1 cellular context compared by ENCODE assay signal in genomic region chr2:74242354-74243071, GRCh38.
TF ChIP-seq lines count a peak whose summit lies in the region.

No MANE protein-coding gene starts in this region.

TF ChIP-seq in K562, 482 proteins besides CTCF, POLR2A, EP300 and RAD21 (continued from another document and continues in another):
- no peak for TF ChIP-seq ARID4B (CRISPR knock-in tag; IDR thresholded peaks at IDR 0.05)
- TF ChIP-seq MAFG (tag; conservative IDR thresholded peaks at IDR 0.05) = no peak
- TF ChIP-seq, protein P1, sequence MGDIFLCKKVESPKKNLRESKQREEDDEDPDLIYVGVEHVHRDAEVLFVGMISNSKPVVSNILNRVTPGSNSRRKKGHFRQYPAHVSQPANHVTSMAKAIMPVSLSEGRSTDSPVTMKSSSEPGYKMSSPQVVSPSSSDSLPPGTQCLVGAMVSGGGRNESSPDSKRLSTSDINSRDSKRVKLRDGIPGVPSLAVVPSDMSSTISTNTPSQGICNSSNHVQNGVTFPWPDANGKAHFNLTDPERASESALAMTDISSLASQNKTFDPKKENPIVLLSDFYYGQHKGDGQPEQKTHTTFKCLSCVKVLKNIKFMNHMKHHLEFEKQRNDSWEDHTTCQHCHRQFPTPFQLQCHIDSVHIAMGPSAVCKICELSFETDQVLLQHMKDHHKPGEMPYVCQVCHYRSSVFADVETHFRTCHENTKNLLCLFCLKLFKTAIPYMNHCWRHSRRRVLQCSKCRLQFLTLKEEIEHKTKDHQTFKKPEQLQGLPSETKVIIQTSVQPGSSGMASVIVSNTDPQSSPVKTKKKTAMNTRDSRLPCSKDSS (IDR thresholded peaks at IDR 0.05; ENCODE audit: low read depth, partially characterized antibody) = no peak
- TF ChIP-seq, protein P2, sequence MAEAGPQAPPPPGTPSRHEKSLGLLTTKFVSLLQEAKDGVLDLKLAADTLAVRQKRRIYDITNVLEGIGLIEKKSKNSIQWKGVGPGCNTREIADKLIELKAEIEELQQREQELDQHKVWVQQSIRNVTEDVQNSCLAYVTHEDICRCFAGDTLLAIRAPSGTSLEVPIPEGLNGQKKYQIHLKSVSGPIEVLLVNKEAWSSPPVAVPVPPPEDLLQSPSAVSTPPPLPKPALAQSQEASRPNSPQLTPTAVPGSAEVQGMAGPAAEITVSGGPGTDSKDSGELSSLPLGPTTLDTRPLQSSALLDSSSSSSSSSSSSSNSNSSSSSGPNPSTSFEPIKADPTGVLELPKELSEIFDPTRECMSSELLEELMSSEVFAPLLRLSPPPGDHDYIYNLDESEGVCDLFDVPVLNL (CRISPR knock-in tag; IDR thresholded peaks at IDR 0.05; ENCODE audit: low read depth) = no peak
- no peak for TF ChIP-seq PYGO2 (tag; IDR thresholded peaks at IDR 0.05)
- no peak for TF ChIP-seq POLR3A (IDR thresholded peaks at IDR 0.05; ENCODE audit: borderline replicate concordance, extremely low read depth, insufficient read depth, insufficient read length)
- TF ChIP-seq NCOA1 (IDR thresholded peaks at IDR 0.05; ENCODE audit: low read depth) = 0 out of 2 replicates have a peak, but pooled peaks have one; percentile 12
- TF ChIP-seq ZBTB49 (CRISPR knock-in tag; IDR thresholded peaks at IDR 0.05; ENCODE audit: borderline replicate concordance) = no peak
- TF ChIP-seq ZNF444 (CRISPR knock-in tag; IDR thresholded peaks at IDR 0.05) = no peak
- TF ChIP-seq ZNF24 (IDR thresholded peaks at IDR 0.05) = no peak
- 0 out of 2 replicates have a peak, but pooled peaks have one; percentile 27 for TF ChIP-seq SMARCC2 (IDR thresholded peaks at IDR 0.05; ENCODE audit: low read depth)
- TF ChIP-seq ASH1L (IDR thresholded peaks at IDR 0.05; ENCODE audit: borderline replicate concordance, low read depth, partially characterized antibody) = no peak
- TF ChIP-seq FUS (optimal IDR thresholded peaks at IDR 0.05; ENCODE audit: low read depth, low read length) = no peak
- TF ChIP-seq ZNF696 (CRISPR knock-in tag; conservative IDR thresholded peaks at IDR 0.05) = no peak
- no peak for TF ChIP-seq IRF2 (CRISPR knock-in tag; IDR thresholded peaks at IDR 0.05)
- no peak for TF ChIP-seq KAT8 (IDR thresholded peaks at IDR 0.05; ENCODE audit: low read depth)
- TF ChIP-seq TCF7 (IDR thresholded peaks at IDR 0.05; ENCODE audit: borderline replicate concordance) = no peak
- TF ChIP-seq NONO (IDR thresholded peaks at IDR 0.05; ENCODE audit: low read depth in 2 of 2, low read length in 1 of 2) = no peak
- TF ChIP-seq BCL6 (CRISPR knock-in tag; IDR thresholded peaks at IDR 0.05) = no peak
- TF ChIP-seq, protein P3, sequence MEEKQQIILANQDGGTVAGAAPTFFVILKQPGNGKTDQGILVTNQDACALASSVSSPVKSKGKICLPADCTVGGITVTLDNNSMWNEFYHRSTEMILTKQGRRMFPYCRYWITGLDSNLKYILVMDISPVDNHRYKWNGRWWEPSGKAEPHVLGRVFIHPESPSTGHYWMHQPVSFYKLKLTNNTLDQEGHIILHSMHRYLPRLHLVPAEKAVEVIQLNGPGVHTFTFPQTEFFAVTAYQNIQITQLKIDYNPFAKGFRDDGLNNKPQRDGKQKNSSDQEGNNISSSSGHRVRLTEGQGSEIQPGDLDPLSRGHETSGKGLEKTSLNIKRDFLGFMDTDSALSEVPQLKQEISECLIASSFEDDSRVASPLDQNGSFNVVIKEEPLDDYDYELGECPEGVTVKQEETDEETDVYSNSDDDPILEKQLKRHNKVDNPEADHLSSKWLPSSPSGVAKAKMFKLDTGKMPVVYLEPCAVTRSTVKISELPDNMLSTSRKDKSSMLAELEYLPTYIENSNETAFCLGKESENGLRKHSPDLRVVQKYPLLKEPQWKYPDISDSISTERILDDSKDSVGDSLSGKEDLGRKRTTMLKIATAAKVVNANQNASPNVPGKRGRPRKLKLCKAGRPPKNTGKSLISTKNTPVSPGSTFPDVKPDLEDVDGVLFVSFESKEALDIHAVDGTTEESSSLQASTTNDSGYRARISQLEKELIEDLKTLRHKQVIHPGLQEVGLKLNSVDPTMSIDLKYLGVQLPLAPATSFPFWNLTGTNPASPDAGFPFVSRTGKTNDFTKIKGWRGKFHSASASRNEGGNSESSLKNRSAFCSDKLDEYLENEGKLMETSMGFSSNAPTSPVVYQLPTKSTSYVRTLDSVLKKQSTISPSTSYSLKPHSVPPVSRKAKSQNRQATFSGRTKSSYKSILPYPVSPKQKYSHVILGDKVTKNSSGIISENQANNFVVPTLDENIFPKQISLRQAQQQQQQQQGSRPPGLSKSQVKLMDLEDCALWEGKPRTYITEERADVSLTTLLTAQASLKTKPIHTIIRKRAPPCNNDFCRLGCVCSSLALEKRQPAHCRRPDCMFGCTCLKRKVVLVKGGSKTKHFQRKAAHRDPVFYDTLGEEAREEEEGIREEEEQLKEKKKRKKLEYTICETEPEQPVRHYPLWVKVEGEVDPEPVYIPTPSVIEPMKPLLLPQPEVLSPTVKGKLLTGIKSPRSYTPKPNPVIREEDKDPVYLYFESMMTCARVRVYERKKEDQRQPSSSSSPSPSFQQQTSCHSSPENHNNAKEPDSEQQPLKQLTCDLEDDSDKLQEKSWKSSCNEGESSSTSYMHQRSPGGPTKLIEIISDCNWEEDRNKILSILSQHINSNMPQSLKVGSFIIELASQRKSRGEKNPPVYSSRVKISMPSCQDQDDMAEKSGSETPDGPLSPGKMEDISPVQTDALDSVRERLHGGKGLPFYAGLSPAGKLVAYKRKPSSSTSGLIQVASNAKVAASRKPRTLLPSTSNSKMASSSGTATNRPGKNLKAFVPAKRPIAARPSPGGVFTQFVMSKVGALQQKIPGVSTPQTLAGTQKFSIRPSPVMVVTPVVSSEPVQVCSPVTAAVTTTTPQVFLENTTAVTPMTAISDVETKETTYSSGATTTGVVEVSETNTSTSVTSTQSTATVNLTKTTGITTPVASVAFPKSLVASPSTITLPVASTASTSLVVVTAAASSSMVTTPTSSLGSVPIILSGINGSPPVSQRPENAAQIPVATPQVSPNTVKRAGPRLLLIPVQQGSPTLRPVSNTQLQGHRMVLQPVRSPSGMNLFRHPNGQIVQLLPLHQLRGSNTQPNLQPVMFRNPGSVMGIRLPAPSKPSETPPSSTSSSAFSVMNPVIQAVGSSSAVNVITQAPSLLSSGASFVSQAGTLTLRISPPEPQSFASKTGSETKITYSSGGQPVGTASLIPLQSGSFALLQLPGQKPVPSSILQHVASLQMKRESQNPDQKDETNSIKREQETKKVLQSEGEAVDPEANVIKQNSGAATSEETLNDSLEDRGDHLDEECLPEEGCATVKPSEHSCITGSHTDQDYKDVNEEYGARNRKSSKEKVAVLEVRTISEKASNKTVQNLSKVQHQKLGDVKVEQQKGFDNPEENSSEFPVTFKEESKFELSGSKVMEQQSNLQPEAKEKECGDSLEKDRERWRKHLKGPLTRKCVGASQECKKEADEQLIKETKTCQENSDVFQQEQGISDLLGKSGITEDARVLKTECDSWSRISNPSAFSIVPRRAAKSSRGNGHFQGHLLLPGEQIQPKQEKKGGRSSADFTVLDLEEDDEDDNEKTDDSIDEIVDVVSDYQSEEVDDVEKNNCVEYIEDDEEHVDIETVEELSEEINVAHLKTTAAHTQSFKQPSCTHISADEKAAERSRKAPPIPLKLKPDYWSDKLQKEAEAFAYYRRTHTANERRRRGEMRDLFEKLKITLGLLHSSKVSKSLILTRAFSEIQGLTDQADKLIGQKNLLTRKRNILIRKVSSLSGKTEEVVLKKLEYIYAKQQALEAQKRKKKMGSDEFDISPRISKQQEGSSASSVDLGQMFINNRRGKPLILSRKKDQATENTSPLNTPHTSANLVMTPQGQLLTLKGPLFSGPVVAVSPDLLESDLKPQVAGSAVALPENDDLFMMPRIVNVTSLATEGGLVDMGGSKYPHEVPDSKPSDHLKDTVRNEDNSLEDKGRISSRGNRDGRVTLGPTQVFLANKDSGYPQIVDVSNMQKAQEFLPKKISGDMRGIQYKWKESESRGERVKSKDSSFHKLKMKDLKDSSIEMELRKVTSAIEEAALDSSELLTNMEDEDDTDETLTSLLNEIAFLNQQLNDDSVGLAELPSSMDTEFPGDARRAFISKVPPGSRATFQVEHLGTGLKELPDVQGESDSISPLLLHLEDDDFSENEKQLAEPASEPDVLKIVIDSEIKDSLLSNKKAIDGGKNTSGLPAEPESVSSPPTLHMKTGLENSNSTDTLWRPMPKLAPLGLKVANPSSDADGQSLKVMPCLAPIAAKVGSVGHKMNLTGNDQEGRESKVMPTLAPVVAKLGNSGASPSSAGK (IDR thresholded peaks at IDR 0.05) = no peak
- TF ChIP-seq ATF4 (CRISPR knock-in tag; IDR thresholded peaks at IDR 0.05) = no peak
- TF ChIP-seq CBFB (CRISPR knock-in tag; IDR thresholded peaks at IDR 0.05) = no peak
- TF ChIP-seq SLC30A9 (CRISPR knock-in tag; IDR thresholded peaks at IDR 0.05) = no peak
- TF ChIP-seq RB1 (IDR thresholded peaks at IDR 0.05; ENCODE audit: low read depth) = no peak
- TF ChIP-seq ETV6 (IDR thresholded peaks at IDR 0.05; ENCODE audit: borderline replicate concordance in 1 of 2, low read depth in 2 of 2, low read length in 1 of 2) = no peak
- no peak for TF ChIP-seq ETV6 (CRISPR knock-in tag; IDR thresholded peaks at IDR 0.05; ENCODE audit: borderline replicate concordance)
- no peak for TF ChIP-seq ZNF707 (CRISPR knock-in tag; conservative IDR thresholded peaks at IDR 0.05)
- no peak for TF ChIP-seq EP400 (IDR thresholded peaks at IDR 0.05)
- no peak for TF ChIP-seq ELK1 (CRISPR knock-in tag; IDR thresholded peaks at IDR 0.05)
- TF ChIP-seq MED1 (CRISPR knock-in tag; IDR thresholded peaks at IDR 0.05; ENCODE audit: borderline replicate concordance) = no peak
- no peak for TF ChIP-seq MCM7 (IDR thresholded peaks at IDR 0.05)
- no peak for TF ChIP-seq COPS2 (conservative IDR thresholded peaks at IDR 0.05)
- TF ChIP-seq, protein P4, sequence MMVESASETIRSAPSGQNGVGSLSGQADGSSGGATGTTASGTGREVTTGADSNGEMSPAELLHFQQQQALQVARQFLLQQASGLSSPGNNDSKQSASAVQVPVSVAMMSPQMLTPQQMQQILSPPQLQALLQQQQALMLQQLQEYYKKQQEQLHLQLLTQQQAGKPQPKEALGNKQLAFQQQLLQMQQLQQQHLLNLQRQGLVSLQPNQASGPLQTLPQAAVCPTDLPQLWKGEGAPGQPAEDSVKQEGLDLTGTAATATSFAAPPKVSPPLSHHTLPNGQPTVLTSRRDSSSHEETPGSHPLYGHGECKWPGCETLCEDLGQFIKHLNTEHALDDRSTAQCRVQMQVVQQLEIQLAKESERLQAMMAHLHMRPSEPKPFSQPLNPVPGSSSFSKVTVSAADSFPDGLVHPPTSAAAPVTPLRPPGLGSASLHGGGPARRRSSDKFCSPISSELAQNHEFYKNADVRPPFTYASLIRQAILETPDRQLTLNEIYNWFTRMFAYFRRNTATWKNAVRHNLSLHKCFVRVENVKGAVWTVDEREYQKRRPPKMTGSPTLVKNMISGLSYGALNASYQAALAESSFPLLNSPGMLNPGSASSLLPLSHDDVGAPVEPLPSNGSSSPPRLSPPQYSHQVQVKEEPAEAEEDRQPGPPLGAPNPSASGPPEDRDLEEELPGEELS (CRISPR knock-in tag; IDR thresholded peaks at IDR 0.05; ENCODE audit: borderline replicate concordance) = no peak
